ENCODE assay signal across 8 cellular contexts in genomic region chr1:67500413-67500959, GRCh38.
DNase-seq lines count a peak whose midpoint lies in the region; ATAC-seq and TF ChIP-seq lines count a peak whose summit lies in the region.

No MANE protein-coding gene starts in this region.

- H3K27ac ChIP-seq in SK-N-MC (no peak overlapping the region), parathyroid adenoma (no peak overlapping the region)

- no peaks in the 10 kb centered on the region for H3K79me2 ChIP-seq in parathyroid adenoma

- no peak for TF ChIP-seq POLR2A in NB4 (IDR thresholded peaks at IDR 0.05; ENCODE audit: extremely low read depth, insufficient read length)

- peak; percentile 85 for DNase-seq in NB4 (ENCODE audit: low read depth)
- peak; percentile 28 for DNase-seq in SK-N-MC (ENCODE audit: low read depth, low spot score)
- peak; percentile 61 to 76 (median 71) for DNase-seq in activated naive CD4-positive, alpha-beta T cell (lab: John Stamatoyannopoulos, UW)
- DNase-seq in glomerular visceral epithelial cell (ENCODE audit: extremely low spot score) = peak; percentile 88
- peak; percentile 91 for DNase-seq in type B pancreatic cell (ENCODE audit: extremely low spot score, unreplicated experiment)

- H3K4me1 Mint-ChIP-seq in type B pancreatic cell (ENCODE audit: unreplicated experiment) = no peaks in the 10 kb centered on the region

- TF ChIP-seq CTCF in GM12873 (IDR thresholded peaks at IDR 0.05; ENCODE audit: insufficient read depth, low read depth, low read length, missing control alignments) (peak; percentile 100), NB4 (IDR thresholded peaks at IDR 0.05; ENCODE audit: low read depth, low read length) (peak; percentile 84), parathyroid adenoma (IDR thresholded peaks at IDR 0.05) (peak; percentile 92), type B pancreatic cell (conservative IDR thresholded peaks at IDR 0.05) (peak; percentile 99)

- H3K27ac Mint-ChIP-seq in type B pancreatic cell = no peak overlapping the region

- H3K9ac ChIP-seq in SK-N-MC (ENCODE audit: insufficient read length) = no peak overlapping the region
- H3K9ac ChIP-seq in parathyroid adenoma = no peak overlapping the region

- H3K27me3 ChIP-seq in parathyroid adenoma (ENCODE audit: control insufficient read depth, insufficient read depth, low read length) = no peaks in the 10 kb centered on the region

- H3K27me3 Mint-ChIP-seq in type B pancreatic cell = peaks cover 22% of the 10 kb centered on the region

- ATAC-seq in HG02623 (IDR thresholded peaks at IDR 0.05; ENCODE audit: unreplicated experiment) = peak; percentile 98

- H2AFZ ChIP-seq in parathyroid adenoma = no peak overlapping the region

- H3K9me3 ChIP-seq in SK-N-MC (ENCODE audit: low read depth, low read length) (no peaks in the 10 kb centered on the region), parathyroid adenoma (ENCODE audit: control insufficient read depth, low read length) (no peaks in the 10 kb centered on the region)

- no peak overlapping the region for H3K4me3 ChIP-seq in NB4 (ENCODE audit: low read depth, low read length)
- H3K4me3 ChIP-seq in SK-N-MC = peak overlapping the region; percentile 37; the same call in 1 of the 2 replicates
- no peak overlapping the region for H3K4me3 ChIP-seq in parathyroid adenoma (ENCODE audit: low read depth, low read length)

- H3K36me3 Mint-ChIP-seq in type B pancreatic cell = no peaks in the 10 kb centered on the region

- H3K4me1 ChIP-seq in parathyroid adenoma = no peaks in the 10 kb centered on the region

- no peaks in the 10 kb centered on the region for H3K9me3 Mint-ChIP-seq in type B pancreatic cell

- H3K36me3 ChIP-seq in SK-N-MC (ENCODE audit: insufficient read depth, low read length) (no peaks in the 10 kb centered on the region), parathyroid adenoma (ENCODE audit: control insufficient read depth, insufficient read depth, low read length) (no peaks in the 10 kb centered on the region)

- no peak overlapping the region for H3K4me2 ChIP-seq in parathyroid adenoma (ENCODE audit: low read length)

- H3K4me3 Mint-ChIP-seq in type B pancreatic cell = no peak overlapping the region

Comparison
In these comparisons a context has a peak if more than half of its experiments do, and no peak if none do; other contexts are left out.
1. DNase-seq: peak in every context shown above with its lines; median percentile 91 in type B pancreatic cell; 88 in glomerular visceral epithelial cell; 85 in NB4; 71 in activated naive CD4-positive, alpha-beta T cell; 28 in SK-N-MC.